ENCODE assay signal across 13 cellular contexts in the genomic region with DNA sequence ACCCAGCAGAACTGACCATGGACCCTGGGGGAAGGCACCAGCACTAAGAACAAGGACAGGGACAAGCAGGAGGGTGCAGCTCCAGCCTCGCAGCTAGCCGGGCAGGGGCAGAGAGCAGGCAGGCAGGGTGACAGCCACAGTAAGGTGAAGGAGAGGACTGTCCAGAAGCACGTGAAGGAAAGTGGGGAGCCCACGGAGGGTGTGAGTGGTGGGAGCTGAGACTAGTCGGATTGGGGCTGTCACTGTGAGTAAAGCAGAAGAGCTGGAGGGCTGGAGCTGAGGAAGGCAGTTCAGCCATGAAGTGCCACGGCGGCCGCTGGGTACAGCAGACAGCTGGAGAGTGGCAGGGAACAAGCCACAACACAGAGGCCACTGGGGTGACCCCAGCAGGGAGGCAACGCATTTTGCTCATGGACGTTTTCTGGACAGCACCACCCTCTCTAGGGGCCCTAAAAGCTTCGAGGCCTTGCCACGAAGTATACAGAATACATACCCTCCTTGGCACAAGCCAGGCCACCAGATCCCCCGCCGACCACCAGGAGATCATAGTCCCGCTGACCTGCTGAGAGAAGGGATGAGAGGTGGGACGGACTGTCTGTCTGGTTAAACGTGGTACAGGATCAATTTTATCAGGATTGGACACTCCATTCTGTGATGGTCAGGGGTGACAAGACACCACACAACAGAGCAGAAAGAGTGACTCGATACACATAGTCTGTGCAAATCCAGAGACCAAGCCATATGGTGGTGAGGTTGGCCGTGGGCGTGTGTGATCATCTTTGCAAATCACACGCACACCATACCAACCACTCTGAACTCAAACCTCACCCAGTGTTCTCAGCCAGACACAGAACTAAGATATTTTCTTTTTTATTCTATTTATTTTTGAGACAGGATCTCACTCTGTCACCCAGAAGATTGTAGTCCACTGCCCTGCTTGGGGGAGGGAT.
"Had no signal": no experiment of that assay in that cellular context is flagged by ENCODE, and none has a peak within 500 bp of the region (broad histone marks: within the 10 kb centered on the region; RNA-seq: fewer than 3 reads in every experiment).

No MANE protein-coding gene starts in this region.

- H3K4me3 ChIP-seq: breast epithelium, hepatocyte, left lung, thoracic aorta, upper lobe of right lung had no signal

- ATAC-seq: left lung, upper lobe of right lung had no signal

- FAIRE-seq: kidney had no signal

- H3K27ac ChIP-seq: breast epithelium, hepatocyte, left lung, thoracic aorta, upper lobe of right lung had no signal

- H3K79me2 ChIP-seq: hepatocyte had no signal

- H3K4me2 ChIP-seq: hepatocyte had no signal

- DNase-seq: activated CD4-positive, alpha-beta memory T cell treated with anti-CD3 and anti-CD28 coated beads, Interleukin-2, amount 10 ng/mL, durations not matched to agents 7 days and 5 days; activated CD4-positive, CD25-positive, alpha-beta regulatory T cell treated with anti-CD3 and anti-CD28 coated beads, Interleukin-2, amount 50 U/mL, for 72 hours; activated CD8-positive, alpha-beta memory T cell treated with anti-CD3 and anti-CD28 coated beads, Interleukin-2, amount 50 U/mL, for 4 hours; activated gamma-delta T cell treated with Interleukin-2 at 50 U/mL for 16 hours; kidney; naive B cell; stimulated activated CD4-positive, alpha-beta T cell treated with anti-CD3 and anti-CD28 coated beads, Interleukin-4, amount 100 ng/mL, for 1 hour; T1000; upper lobe of right lung had no signal

- H3K36me3 ChIP-seq: breast epithelium, left lung, thoracic aorta, upper lobe of right lung had no signal

- H2AFZ ChIP-seq: hepatocyte had no signal

- H3K4me1 ChIP-seq: breast epithelium had no signal

- H3K9me3 ChIP-seq: breast epithelium, thoracic aorta, upper lobe of right lung had no signal

- H3K27me3 ChIP-seq: breast epithelium, hepatocyte, left lung, upper lobe of right lung had no signal
